In the genomic region with DNA sequence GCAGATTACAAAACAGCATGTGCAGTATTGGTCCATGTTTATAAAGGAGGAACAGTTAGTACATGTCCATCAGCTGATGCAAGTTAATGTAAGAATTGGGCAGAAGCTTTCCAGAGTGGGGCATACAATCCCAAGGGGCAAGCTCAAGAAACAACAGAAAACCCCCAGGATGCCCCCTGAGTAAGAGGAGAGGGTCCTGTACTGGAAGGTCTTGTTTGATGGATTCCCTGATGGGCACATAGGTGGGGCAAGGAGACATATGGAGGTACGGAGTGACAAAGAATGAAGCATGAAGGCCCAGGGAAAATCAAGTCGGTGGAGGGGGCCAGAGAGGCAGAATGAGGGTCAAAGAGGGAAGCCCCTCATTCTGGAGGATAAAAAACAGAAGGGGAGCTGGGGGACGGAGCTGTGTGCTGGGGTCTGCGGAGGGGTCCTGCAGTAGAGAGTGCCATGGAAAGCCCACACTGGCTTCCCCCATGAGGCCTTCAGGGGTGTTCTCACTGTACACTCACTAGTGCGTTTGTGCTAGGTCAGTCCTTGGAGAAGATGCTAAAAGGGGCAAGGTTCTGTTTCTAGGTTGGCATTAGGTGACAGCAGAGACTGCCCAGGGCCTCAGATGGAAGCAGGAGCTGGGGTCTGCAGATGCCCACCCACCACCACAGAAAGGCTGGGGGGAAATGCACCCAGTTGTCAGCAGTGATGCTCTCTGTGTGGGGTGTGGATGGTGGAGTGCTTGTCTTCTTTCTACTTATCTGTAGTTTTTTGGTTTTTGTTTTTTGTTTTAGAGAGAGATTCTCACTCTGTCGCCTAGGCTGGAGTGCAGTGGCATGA, we compare ENCODE assay signal across 19 cellular contexts. TPM values are rescaled to one million over a fixed set of nuclear protein-coding genes. Genes with fewer than 3 reads are reported as not detected.
DNase-seq lines count a peak whose midpoint lies in the region; ATAC-seq and TF ChIP-seq lines count a peak whose summit lies in the region.
"Had no signal": no experiment of that assay in that cellular context is flagged by ENCODE, and none has a peak within 500 bp of the region (broad histone marks: within the 10 kb centered on the region; RNA-seq: fewer than 3 reads in every experiment).

No MANE protein-coding gene starts in this region.

- peaks cover 46% of the 10 kb centered on the region for H3K4me1 Mint-ChIP-seq in activated T-cell treated with anti-CD3 and anti-CD28 coated beads, Interleukin-2, amount 50 U/mL, for 24 hours (ENCODE audit: low read depth)
- peaks cover 70% of the 10 kb centered on the region for H3K4me1 Mint-ChIP-seq in activated B cell treated with CpG ODN at 0.5 μM for 24 hours
- H3K4me1 Mint-ChIP-seq in stimulated activated memory B cell treated with anti-CD40 and anti-IgM and Interleukin-4, amounts not matched to agents 10 μg/mL and 1 μg/mL and 100 μg/mL, for 72 hours, result peaks cover 69% of the 10 kb centered on the region

- no peak for DNase-seq in activated T-cell treated with anti-CD3 and anti-CD28 coated beads, Interleukin-2, amount 50 U/mL, for 24 hours
- DNase-seq in activated T-cell treated with anti-CD3 and anti-CD28 coated beads for 4 hours, result no peak
- no peak for DNase-seq in activated B cell treated with CpG ODN at 0.5 μM for 24 hours
- peak; percentile 20 for DNase-seq in dedifferentiated amniotic fluid mesenchymal stem cell (ENCODE audit: extremely low spot score)
- no peak for DNase-seq in spleen
- DNase-seq in NCI-H1105 (lab: John Stamatoyannopoulos, UW), result no peak
- DNase-seq: brain microvascular endothelial cell; colonic mucosa; islet precursor cell; NCI-H1417; NCI-H524 treated with DMSO at 0.1 percent for 48 hours; stimulated activated CD4-positive, alpha-beta T cell treated with anti-CD3 and anti-CD28 coated beads, Interleukin-2, amount 100 ng/mL, for 48 hours; uterus had no signal

- H3K4me3 Mint-ChIP-seq in activated T-cell treated with anti-CD3 and anti-CD28 coated beads, Interleukin-2, amount 50 U/mL, for 24 hours, result no peak overlapping the region
- H3K4me3 Mint-ChIP-seq in activated B cell treated with CpG ODN at 0.5 μM for 24 hours, result no peak overlapping the region
- no peak overlapping the region for H3K4me3 Mint-ChIP-seq in stimulated activated memory B cell treated with anti-CD40 and anti-IgM and Interleukin-4, amounts not matched to agents 10 μg/mL and 1 μg/mL and 100 μg/mL, for 72 hours

- POLR2A ChIA-PET in activated B cell treated with CpG ODN at 0.5 μM for 24 hours (lab: Charles Lee), result interaction anchor here (0.5 to 17.2 kb wide), 5 partner anchors 16 to 43 kb away, joined by 6 to 662 read pairs (median 7); partner anchors contain the start of gene LAPTM5

- no peak for TF ChIP-seq CTCF in activated B cell treated with CpG ODN at 0.5 μM for 24 hours (IDR thresholded peaks at IDR 0.05)
- no peak for TF ChIP-seq CTCF in spleen (IDR thresholded peaks at IDR 0.05 in 8 of 11, conservative IDR thresholded peaks at IDR 0.05 in 3 of 11)

- no peaks in the 10 kb centered on the region for H3K27me3 Mint-ChIP-seq in activated T-cell treated with anti-CD3 and anti-CD28 coated beads, Interleukin-2, amount 50 U/mL, for 24 hours
- H3K27me3 Mint-ChIP-seq in activated B cell treated with CpG ODN at 0.5 μM for 24 hours, result no peaks in the 10 kb centered on the region
- no peaks in the 10 kb centered on the region for H3K27me3 Mint-ChIP-seq in stimulated activated memory B cell treated with anti-CD40 and anti-IgM and Interleukin-4, amounts not matched to agents 10 μg/mL and 1 μg/mL and 100 μg/mL, for 72 hours

- ATAC-seq in activated B cell treated with CpG ODN at 0.5 μM for 24 hours (ENCODE audit: low read depth) (no peak), HG03565 (IDR thresholded peaks at IDR 0.05; ENCODE audit: unreplicated experiment) (no peak)
- no peak for ATAC-seq in stimulated activated memory B cell treated with anti-CD40 and anti-IgM and Interleukin-4, amounts not matched to agents 10 μg/mL and 1 μg/mL and 100 μg/mL, for 72 hours
- ATAC-seq: HepG2 had no signal

- intact Hi-C loops in activated B cell treated with CpG ODN at 0.5 μM for 24 hours (cut with micrococcal nuclease) (no loop called here), spleen (cut with DNase I; ENCODE audit: low total_unique reads) (no loop called here)

- no peak overlapping the region for H3K4me3 ChIP-seq in spleen
- H3K4me3 ChIP-seq: colonic mucosa, hepatocyte, prostate gland, uterus had no signal

- peak overlapping the region in 2 of 8 donors; percentile 0 to 81 for H3K27ac ChIP-seq in spleen
- H3K27ac ChIP-seq: brain microvascular endothelial cell, colonic mucosa, hepatocyte, prostate gland, uterus had no signal

- H3K27me3 ChIP-seq in spleen (replicated peaks in 1 of 7), result no peaks in the 10 kb centered on the region
- H3K27me3 ChIP-seq: brain microvascular endothelial cell, colonic mucosa, hepatocyte, uterus had no signal

- TF ChIP-seq POLR2A in spleen (IDR thresholded peaks at IDR 0.05), result no peak

- H3K9me3 ChIP-seq in spleen, result no peaks in the 10 kb centered on the region
- H3K9me3 ChIP-seq: colonic mucosa, prostate gland, uterus had no signal

- H3K27ac Mint-ChIP-seq in activated T-cell treated with anti-CD3 and anti-CD28 coated beads, Interleukin-2, amount 50 U/mL, for 24 hours, result peak overlapping the region; percentile 89
- H3K27ac Mint-ChIP-seq in activated B cell treated with CpG ODN at 0.5 μM for 24 hours, result peak overlapping the region; percentile 66
- peak overlapping the region; percentile 17 for H3K27ac Mint-ChIP-seq in stimulated activated memory B cell treated with anti-CD40 and anti-IgM and Interleukin-4, amounts not matched to agents 10 μg/mL and 1 μg/mL and 100 μg/mL, for 72 hours

- peaks cover 4 to 88% (median 85%) of the 10 kb centered on the region in 6 donors for H3K36me3 ChIP-seq in spleen
- H3K36me3 ChIP-seq: brain microvascular endothelial cell, colonic mucosa, prostate gland, uterus had no signal

- H3K9me3 Mint-ChIP-seq in activated T-cell treated with anti-CD3 and anti-CD28 coated beads, Interleukin-2, amount 50 U/mL, for 24 hours, result no peaks in the 10 kb centered on the region
- H3K9me3 Mint-ChIP-seq in activated B cell treated with CpG ODN at 0.5 μM for 24 hours, result no peaks in the 10 kb centered on the region
- H3K9me3 Mint-ChIP-seq in stimulated activated memory B cell treated with anti-CD40 and anti-IgM and Interleukin-4, amounts not matched to agents 10 μg/mL and 1 μg/mL and 100 μg/mL, for 72 hours, result no peaks in the 10 kb centered on the region

- H3K36me3 Mint-ChIP-seq in activated T-cell treated with anti-CD3 and anti-CD28 coated beads, Interleukin-2, amount 50 U/mL, for 24 hours (ENCODE audit: low read depth), result peaks cover 86% of the 10 kb centered on the region
- H3K36me3 Mint-ChIP-seq in activated B cell treated with CpG ODN at 0.5 μM for 24 hours (ENCODE audit: low read depth), result peaks cover 87% of the 10 kb centered on the region
- peaks cover 72% of the 10 kb centered on the region for H3K36me3 Mint-ChIP-seq in stimulated activated memory B cell treated with anti-CD40 and anti-IgM and Interleukin-4, amounts not matched to agents 10 μg/mL and 1 μg/mL and 100 μg/mL, for 72 hours

- peaks cover 7 to 92% (median 27%) of the 10 kb centered on the region in 6 donors for H3K4me1 ChIP-seq in spleen
- H3K4me1 ChIP-seq: colonic mucosa, prostate gland, uterus had no signal

- 92 to 95% (median 94%) methylated on average over 6 of the region's 6 CpGs for WGBS in spleen, 5 donors

- CTCF ChIA-PET in activated B cell treated with CpG ODN at 0.5 μM for 24 hours (lab: Charles Lee), result interaction anchor here (1.0 kb wide), 2 partner anchors 15 to 44 kb away, joined by 3 read pairs; no protein-coding TSS in a partner anchor

RNA-seq across cellular contexts. Expression of gene MATN1, which starts 12.5 kb away (rescaled TPM):
- 0.93 and 1.2 TPM in 2 replicates for total RNA-seq in activated B cell treated with CpG ODN at 0.5 μM for 24 hours
- total RNA-seq in spleen, result 1 to 10 TPM in 1 of 7 donors, under 1 TPM in 5, not detected in 1; 0.30 to 1.1 (median 0.69) TPM
- under 1 TPM; 0.04 to 0.08 (median 0.06) TPM for polyA plus RNA-seq in spleen
- total RNA-seq: A673, colonic mucosa had no signal

RNA-seq across cellular contexts. Expression of gene LAPTM5, which starts 21.7 kb away (rescaled TPM):
- total RNA-seq in activated B cell treated with CpG ODN at 0.5 μM for 24 hours, result 726 and 766 TPM in 2 replicates
- 100 to 1,000 TPM; 473 to 747 (median 586) TPM for total RNA-seq in spleen
- polyA plus RNA-seq in spleen, result 100 to 1,000 TPM; 419 to 691 (median 502) TPM
- total RNA-seq: A673 had no signal

Comparison
In these comparisons a context has a peak if more than half of its experiments do, and no peak if none do; other contexts are left out.
1. H3K27ac Mint-ChIP-seq: peak in every context shown above with its lines; median percentile 89 in activated T-cell treated with anti-CD3 and anti-CD28 coated beads, Interleukin-2, amount 50 U/mL, for 24 hours; 66 in activated B cell treated with CpG ODN at 0.5 μM for 24 hours; 17 in stimulated activated memory B cell treated with anti-CD40 and anti-IgM and Interleukin-4, amounts not matched to agents 10 μg/mL and 1 μg/mL and 100 μg/mL, for 72 hours.